2 cellular contexts compared by ENCODE assay signal in genomic region chr7:88147949-88148348, GRCh38.
TF ChIP-seq lines count a peak whose summit lies in the region.

No MANE protein-coding gene starts in this region.

TF ChIP-seq in GM23338, 12 proteins besides CTCF, POLR2A, EP300 and RAD21 (continued from another document):
- TF ChIP-seq REST (IDR thresholded peaks at IDR 0.05; ENCODE audit: unreplicated experiment) (no peak), EZH2phosphoT487 (IDR thresholded peaks at IDR 0.05; ENCODE audit: unreplicated experiment) (no peak), JUNB (IDR thresholded peaks at IDR 0.05; ENCODE audit: unreplicated experiment) (no peak), ZNF114 (CRISPR knock-in tag; IDR thresholded peaks at IDR 0.05) (no peak), ZNF462 (CRISPR knock-in tag; IDR thresholded peaks at IDR 0.05) (no peak), NANOG (IDR thresholded peaks at IDR 0.05; ENCODE audit: borderline replicate concordance) (no peak), CREB1 (CRISPR knock-in tag; IDR thresholded peaks at IDR 0.05; ENCODE audit: low read depth) (no peak), ETS1 (IDR thresholded peaks at IDR 0.05) (no peak)

TF ChIP-seq in K562, 482 proteins besides CTCF, POLR2A, EP300 and RAD21 (continued from another document):
- TF ChIP-seq TCFL5 (CRISPR knock-in tag; conservative IDR thresholded peaks at IDR 0.05): no peak
- no peak for TF ChIP-seq NFYB (IDR thresholded peaks at IDR 0.05; ENCODE audit: extremely low read depth, insufficient read length)
- no peak for TF ChIP-seq PTBP1 (IDR thresholded peaks at IDR 0.05; ENCODE audit: low read depth, low read length)
- TF ChIP-seq STAT6 (CRISPR knock-in tag; IDR thresholded peaks at IDR 0.05): no peak
